8 cellular contexts compared by ENCODE assay signal in genomic region chr4:169757575-169758184, GRCh38. TPM values are rescaled to one million over a fixed set of nuclear protein-coding genes. Genes with fewer than 3 reads are reported as not detected.
DNase-seq lines count a peak whose midpoint lies in the region; ATAC-seq and TF ChIP-seq lines count a peak whose summit lies in the region.

TSS of gene HPF1 (minus strand) at chr4:169757944. CDS start at chr4:169757877, 67 bp downstream.

- H4K20me1 ChIP-seq in KMS-11 (ENCODE audit: insufficient read depth), result no peaks in the 10 kb centered on the region

- H3K27ac ChIP-seq in KMS-11 (peak within 1 kb of the TSS; percentile 61), Peyer's patch (peak within 1 kb of the TSS; percentile 37 to 74 (median 62)), esophagus muscularis mucosa (replicated peaks in 1 of 4) (peak within 1 kb of the TSS; percentile 70 to 86 (median 78))

- H3K36me3 Mint-ChIP-seq in stimulated activated effector memory CD8-positive, alpha-beta T cell treated with anti-CD3 and anti-CD28 coated beads, Interleukin-12 subunit alpha, Interleukin-12 subunit beta, amount 100 ng/mL, for 72 hours, result peaks cover 11% of the 10 kb centered on the region

- peaks cover 26% of the 10 kb centered on the region for H3K4me1 Mint-ChIP-seq in stimulated activated effector memory CD8-positive, alpha-beta T cell treated with anti-CD3 and anti-CD28 coated beads, Interleukin-12 subunit alpha, Interleukin-12 subunit beta, amount 100 ng/mL, for 72 hours

- H3K4me2 ChIP-seq in KMS-11, result peak within 1 kb of the TSS; percentile 89

- peak within 1 kb of the TSS; percentile 91 for H2AFZ ChIP-seq in KMS-11 (ENCODE audit: low read depth)

- peak; percentile 98 for ATAC-seq in GM21737 (IDR thresholded peaks at IDR 0.05; ENCODE audit: unreplicated experiment)
- ATAC-seq in stimulated activated effector memory CD8-positive, alpha-beta T cell treated with anti-CD3 and anti-CD28 coated beads, Interleukin-12 subunit alpha, Interleukin-12 subunit beta, amount 100 ng/mL, for 72 hours, result peak; percentile 88

- WGBS in esophagus muscularis mucosa, result 0% methylated on average over 3 of the region's 46 CpGs

- H3K4me3 Mint-ChIP-seq in stimulated activated effector memory CD8-positive, alpha-beta T cell treated with anti-CD3 and anti-CD28 coated beads, Interleukin-12 subunit alpha, Interleukin-12 subunit beta, amount 100 ng/mL, for 72 hours, result peak within 1 kb of the TSS; percentile 88

- peaks cover 9% of the 10 kb centered on the region; the same call in 1 of the 2 replicates for H3K79me2 ChIP-seq in KMS-11 (ENCODE audit: insufficient read depth, low read depth)

- TF ChIP-seq POLR2A in Peyer's patch (IDR thresholded peaks at IDR 0.05) (peak in 1 of 2 donors; percentile 19), esophagus muscularis mucosa (IDR thresholded peaks at IDR 0.05; ENCODE audit: low read depth) (no peak)

- H3K27ac Mint-ChIP-seq in stimulated activated effector memory CD8-positive, alpha-beta T cell treated with anti-CD3 and anti-CD28 coated beads, Interleukin-12 subunit alpha, Interleukin-12 subunit beta, amount 100 ng/mL, for 72 hours, result peak within 1 kb of the TSS; percentile 87

- no peaks in the 10 kb centered on the region for H3K9me3 ChIP-seq in Peyer's patch
- H3K9me3 ChIP-seq in esophagus muscularis mucosa, result no peaks in the 10 kb centered on the region

- no peak within 1 kb of the TSS for H3K4me3 ChIP-seq in KMS-11 (IDR thresholded peaks at IDR 0.05; ENCODE audit: insufficient read depth, low read depth, low read length)
- peak within 1 kb of the TSS; percentile 65 to 96 (median 74) for H3K4me3 ChIP-seq in Peyer's patch
- peak within 1 kb of the TSS; percentile 75 to 91 (median 80) for H3K4me3 ChIP-seq in esophagus muscularis mucosa

- TF ChIP-seq EP300 in esophagus muscularis mucosa (IDR thresholded peaks at IDR 0.05), result peak; percentile 58

- peak within 1 kb of the TSS; percentile 76 for H3K9ac ChIP-seq in KMS-11

- no peaks in the 10 kb centered on the region for H3K36me3 ChIP-seq in KMS-11 (ENCODE audit: insufficient read depth)
- peaks cover 0 to 4% (median 0%) of the 10 kb centered on the region in 3 donors for H3K36me3 ChIP-seq in Peyer's patch
- peaks cover 0 to 8% (median 8%) of the 10 kb centered on the region in 4 donors for H3K36me3 ChIP-seq in esophagus muscularis mucosa

- no peaks in the 10 kb centered on the region for H3K27me3 ChIP-seq in KMS-11 (ENCODE audit: insufficient read depth, low read depth)
- no peaks in the 10 kb centered on the region for H3K27me3 ChIP-seq in Peyer's patch
- H3K27me3 ChIP-seq in esophagus muscularis mucosa, result no peaks in the 10 kb centered on the region

- peaks cover 17% of the 10 kb centered on the region for H3K4me1 ChIP-seq in KMS-11 (ENCODE audit: low read depth, poor library complexity, severe bottlenecking)
- H3K4me1 ChIP-seq in Peyer's patch, result peaks cover 0 to 18% (median 6%) of the 10 kb centered on the region in 4 donors
- H3K4me1 ChIP-seq in esophagus muscularis mucosa, result peaks cover 10 to 25% (median 23%) of the 10 kb centered on the region in 4 donors

- H3K9me3 Mint-ChIP-seq in stimulated activated effector memory CD8-positive, alpha-beta T cell treated with anti-CD3 and anti-CD28 coated beads, Interleukin-12 subunit alpha, Interleukin-12 subunit beta, amount 100 ng/mL, for 72 hours, result no peaks in the 10 kb centered on the region

- DNase-seq in DMS79 (lab: John Stamatoyannopoulos, UW), result peak; percentile 46
- DNase-seq in Peyer's patch, result peak; percentile 96 to 98 (median 97)
- peak; percentile 89 for DNase-seq in activated T-helper 1 cell treated with Interleukin-2 at 50 U/mL for 16 hours (ENCODE audit: low read depth)
- peak; percentile 98 for DNase-seq in esophagus muscularis mucosa (ENCODE audit: extremely low spot score)
- DNase-seq in myocyte (ENCODE audit: low read depth), result peak; percentile 89
- peak; percentile 85 to 96 for DNase-seq in stimulated activated effector memory CD8-positive, alpha-beta T cell treated with anti-CD3 and anti-CD28 coated beads, Interleukin-12 subunit alpha, Interleukin-12 subunit beta, amount 100 ng/mL, for 72 hours (ENCODE audit: low spot score in 2 of 2)

- intact Hi-C loops in esophagus muscularis mucosa (cut with DNase I), result loop anchor here (5.0 kb wide), 2 partner anchors 135 to 270 kb away; partner anchors contain the start of genes CLCN3 and MFAP3L

- TF ChIP-seq CTCF in KMS-11 (conservative IDR thresholded peaks at IDR 0.05; ENCODE audit: low read depth, low read length), result no peak
- TF ChIP-seq CTCF in Peyer's patch (IDR thresholded peaks at IDR 0.05), result no peak
- TF ChIP-seq CTCF in esophagus muscularis mucosa (IDR thresholded peaks at IDR 0.05), result peak in 1 of 3 experiments; percentile 24

RNA-seq across cellular contexts. Expression of gene HPF1, which starts in this region (rescaled TPM):
- total RNA-seq in Peyer's patch (10 to 100 TPM in 2 of 4 donors, 1 to 10 TPM in 2; 7.1 to 55.3 (median 13.5) TPM), esophagus muscularis mucosa (10 to 100 TPM; 15.2 to 33.1 (median 17.7) TPM), myocyte (33.3 and 49.2 TPM in 2 replicates)
- polyA plus RNA-seq in myocyte (2012), result 13.7 TPM

Comparison
In these comparisons a context has a peak if more than half of its experiments do, and no peak if none do; other contexts are left out.
1. DNase-seq: peak in every context shown above with its lines; median percentile 98 in esophagus muscularis mucosa; 97 in Peyer's patch; 90 in stimulated activated effector memory CD8-positive, alpha-beta T cell treated with anti-CD3 and anti-CD28 coated beads, Interleukin-12 subunit alpha, Interleukin-12 subunit beta, amount 100 ng/mL, for 72 hours; 89 in activated T-helper 1 cell treated with Interleukin-2 at 50 U/mL for 16 hours; 89 in myocyte; 46 in DMS79.